Comparison of ENCODE assay signal across 11 cellular contexts in genomic region chr16:75379339-75379738, GRCh38. TPM values are rescaled to one million over a fixed set of nuclear protein-coding genes. Genes with fewer than 3 reads are reported as not detected.
A peak's percentile ranks its signal among the peaks of the same experiment; 100 is the strongest.
DNase-seq lines count a peak whose midpoint lies in the region; ATAC-seq, FAIRE-seq and TF ChIP-seq lines count a peak whose summit lies in the region.
"Had no signal": no experiment of that assay in that cellular context is flagged by ENCODE, and none has a peak within 500 bp of the region (broad histone marks: within the 10 kb centered on the region; RNA-seq: fewer than 3 reads in every experiment).

No MANE protein-coding gene starts in this region.

- no peak for TF ChIP-seq POLR2A in GM12892 (IDR thresholded peaks at IDR 0.05; ENCODE audit: low read depth, low read length)

- FAIRE-seq in GM12892 (lab: Jason Lieb, UNC), result peak; percentile 88
- FAIRE-seq: bronchial epithelial cell had no signal

- H3K4me1 Mint-ChIP-seq in activated naive CD8-positive, alpha-beta T cell treated with anti-CD3 and anti-CD28 coated beads, Interleukin-2, amount 50 U/mL, for 24 hours, result peaks cover 55% of the 10 kb centered on the region

- H3K27ac Mint-ChIP-seq in activated naive CD8-positive, alpha-beta T cell treated with anti-CD3 and anti-CD28 coated beads, Interleukin-2, amount 50 U/mL, for 24 hours, result peak overlapping the region; percentile 30

- peaks cover 65% of the 10 kb centered on the region for H3K36me3 Mint-ChIP-seq in activated naive CD8-positive, alpha-beta T cell treated with anti-CD3 and anti-CD28 coated beads, Interleukin-2, amount 50 U/mL, for 24 hours (ENCODE audit: low read depth)

- H3K4me3 Mint-ChIP-seq in activated naive CD8-positive, alpha-beta T cell treated with anti-CD3 and anti-CD28 coated beads, Interleukin-2, amount 50 U/mL, for 24 hours, result peak overlapping the region; percentile 30

- H3K9me3 Mint-ChIP-seq in activated naive CD8-positive, alpha-beta T cell treated with anti-CD3 and anti-CD28 coated beads, Interleukin-2, amount 50 U/mL, for 24 hours, result no peaks in the 10 kb centered on the region

- ATAC-seq in GM19397 (IDR thresholded peaks at IDR 0.05; ENCODE audit: unreplicated experiment), result peak; percentile 30
- ATAC-seq in HG03064 (IDR thresholded peaks at IDR 0.05; ENCODE audit: low read depth, unreplicated experiment), result peak; percentile 48
- ATAC-seq in activated naive CD8-positive, alpha-beta T cell treated with anti-CD3 and anti-CD28 coated beads, Interleukin-2, amount 50 U/mL, for 24 hours, result peak; percentile 76

- DNase-seq in GM12892 (ENCODE audit: insufficient read length) (no peak), kidney tubule cell (ENCODE audit: low spot score) (no peak), cortex of kidney (lab: John Stamatoyannopoulos, UW) (no peak), cerebellar nuclear complex (lab: John Stamatoyannopoulos, UW) (no peak), NCI-H69 (lab: John Stamatoyannopoulos, UW) (no peak)
- no peak for DNase-seq in activated naive CD8-positive, alpha-beta T cell treated with anti-CD3 and anti-CD28 coated beads, Interleukin-2, amount 50 U/mL, for 24 hours
- DNase-seq: NCI-H510A treated with DMSO at 0.1 percent for 48 hours, WERI-Rb-1 had no signal

- H3K27me3 Mint-ChIP-seq in activated naive CD8-positive, alpha-beta T cell treated with anti-CD3 and anti-CD28 coated beads, Interleukin-2, amount 50 U/mL, for 24 hours, result peaks cover 25% of the 10 kb centered on the region

RNA-seq across cellular contexts. Expression of gene CFDP1, which starts 54.0 kb away (rescaled TPM):
- 55.3 TPM for polyA plus RNA-seq in GM12892 (2012; ENCODE audit: missing spikeins)
